ENCODE assay signal across 1 cellular context in genomic region chr1:92486251-92487077, GRCh38.
TF ChIP-seq lines count a peak whose summit lies in the region.

Gene GFI1, minus strand, starts transcription at chr1:92486925. Its CDS starts 3,438 bp downstream, at chr1:92483487.

TF ChIP-seq in H1, 55 proteins besides CTCF, POLR2A, EP300 and RAD21:
- no peak for TF ChIP-seq JUN (IDR thresholded peaks at IDR 0.05; ENCODE audit: low read depth, low read length)
- peak; percentile 94 for TF ChIP-seq E2F6 (IDR thresholded peaks at IDR 0.05)
- TF ChIP-seq CHD2 (IDR thresholded peaks at IDR 0.05; ENCODE audit: low read length): no peak
- TF ChIP-seq SIRT6 (IDR thresholded peaks at IDR 0.05; ENCODE audit: low read length): no peak
- TF ChIP-seq CTBP2 (IDR thresholded peaks at IDR 0.05; ENCODE audit: borderline replicate concordance, insufficient read depth, insufficient read length, low read length): no peak
- TF ChIP-seq RNF2 (IDR thresholded peaks at IDR 0.05; ENCODE audit: borderline replicate concordance, low read depth, low read length, missing control alignments, poor library complexity, severe bottlenecking): no peak
- no peak for TF ChIP-seq SIX5 (IDR thresholded peaks at IDR 0.05; ENCODE audit: low read depth, low read length)
- TF ChIP-seq KDM4A (IDR thresholded peaks at IDR 0.05; ENCODE audit: low read depth, low read length, severe bottlenecking): peak; percentile 74
- TF ChIP-seq NANOG (IDR thresholded peaks at IDR 0.05; ENCODE audit: insufficient read depth, low read depth, low read length, poor library complexity, severe bottlenecking): no peak
- TF ChIP-seq SRF (IDR thresholded peaks at IDR 0.05; ENCODE audit: low read depth, low read length): no peak
- TF ChIP-seq MAFK (IDR thresholded peaks at IDR 0.05; ENCODE audit: low read depth, low read length): no peak
- 0 out of 2 replicates have a peak, but pooled peaks have one; percentile 2 for TF ChIP-seq TAF1 (IDR thresholded peaks at IDR 0.05; ENCODE audit: low read depth, low read length)
- peak; percentile 81 for TF ChIP-seq MAX (IDR thresholded peaks at IDR 0.05)
- no peak for TF ChIP-seq ATF3 (IDR thresholded peaks at IDR 0.05; ENCODE audit: insufficient read depth, low read depth, low read length)
- no peak for TF ChIP-seq CBX5 (IDR thresholded peaks at IDR 0.05; ENCODE audit: low read depth, low read length)
- TF ChIP-seq GTF2F1 (IDR thresholded peaks at IDR 0.05; ENCODE audit: borderline replicate concordance, low read depth, low read length): no peak
- peak; percentile 33 for TF ChIP-seq ASH2L (IDR thresholded peaks at IDR 0.05; ENCODE audit: low read length)
- TF ChIP-seq SUZ12 (IDR thresholded peaks at IDR 0.05; ENCODE audit: low read length): peak; percentile 72
- no peak for TF ChIP-seq JUND (IDR thresholded peaks at IDR 0.05; ENCODE audit: low read length)
- TF ChIP-seq TEAD4 (IDR thresholded peaks at IDR 0.05; ENCODE audit: low read depth, low read length): no peak
- TF ChIP-seq EZH2 (IDR thresholded peaks at IDR 0.05; ENCODE audit: low read depth, low read length, severe bottlenecking): peak; percentile 84
